ENCODE assay signal across 15 cellular contexts in the genomic region with DNA sequence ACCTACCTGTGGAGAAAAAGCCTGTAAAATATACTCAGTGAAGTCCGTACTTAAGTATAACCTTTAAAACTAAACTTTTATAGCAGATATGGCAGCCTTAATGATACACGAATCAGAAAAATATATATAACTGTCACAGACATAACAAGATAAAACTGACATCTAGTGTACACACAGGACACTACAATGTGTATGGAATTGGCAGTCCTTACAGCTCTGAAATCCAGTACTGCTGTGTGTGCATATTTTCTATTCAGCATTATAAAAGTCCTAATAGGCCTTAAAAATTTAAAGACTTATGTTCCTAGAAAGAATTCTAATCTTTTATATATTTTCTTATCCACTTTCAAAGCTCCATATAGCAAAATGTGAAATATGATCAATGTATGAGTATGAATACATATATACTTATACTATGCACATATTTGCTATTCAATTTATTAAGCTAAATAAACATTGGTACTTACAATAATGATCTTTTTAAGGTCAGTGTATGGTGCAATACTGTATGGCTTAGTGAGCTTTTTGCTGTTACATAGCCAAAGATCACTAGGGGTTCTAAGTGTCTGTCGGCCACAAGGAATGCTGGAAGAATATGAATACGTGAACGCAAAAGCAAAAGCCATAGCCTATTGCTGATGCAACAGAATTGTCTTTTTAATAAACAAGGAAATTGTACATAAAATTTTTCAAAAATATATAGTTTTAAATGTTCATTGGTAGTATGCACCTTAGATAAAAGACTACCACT.
"Had no signal": no experiment of that assay in that cellular context is flagged by ENCODE, and none has a peak within 500 bp of the region (broad histone marks: within the 10 kb centered on the region; RNA-seq: fewer than 3 reads in every experiment).

No MANE protein-coding gene starts in this region.

- H3K27me3 ChIP-seq: breast epithelium, left lung, pancreas, sigmoid colon had no signal

- H3K27ac ChIP-seq: breast epithelium, epithelial cell of prostate, left lung, pancreas, sigmoid colon had no signal

- H3K4me1 ChIP-seq: breast epithelium, left lung, pancreas, sigmoid colon had no signal

- H3K27ac Mint-ChIP-seq: activated naive CD8-positive, alpha-beta T cell treated with anti-CD3 and anti-CD28 coated beads, Interleukin-2, amount 10 ng/mL, durations not matched to agents 7 days and 5 days; activated T-helper 1 cell treated with anti-CD3 and anti-CD28 coated beads, Interleukin-12 subunit alpha, Interleukin-12 subunit beta, Interleukin-2, Interleukin-4 antibody, amounts not matched to agents 30 ng/mL and 10 ng/mL and 1 ng/mL, durations not matched to agents 14 hours and 24 hours and 36 hours; stimulated activated memory B cell treated with anti-CD40 and anti-IgM and Interleukin-4, amounts not matched to agents 10 μg/mL and 1 μg/mL and 100 μg/mL, for 72 hours had no signal

- DNase-seq: activated CD4-positive, alpha-beta T cell treated with anti-CD3 and anti-CD28 coated beads, Interleukin-2, amount 50 U/mL, for 1 hour; activated naive CD8-positive, alpha-beta T cell treated with anti-CD3 and anti-CD28 coated beads, Interleukin-2, amount 10 ng/mL, durations not matched to agents 7 days and 5 days; cerebellar nuclear complex; hippocampal formation; kidney; left lung; mammary epithelial cell; naive B cell; pancreas; sigmoid colon; stimulated activated CD4-positive, alpha-beta T cell treated with anti-CD3 and anti-CD28 coated beads, Interleukin-12 subunit alpha, Interleukin-12 subunit beta, amount 100 ng/mL, for 4 hours had no signal

- H3K9me3 Mint-ChIP-seq: activated naive CD8-positive, alpha-beta T cell treated with anti-CD3 and anti-CD28 coated beads, Interleukin-2, amount 10 ng/mL, durations not matched to agents 7 days and 5 days; activated T-helper 1 cell treated with anti-CD3 and anti-CD28 coated beads, Interleukin-12 subunit alpha, Interleukin-12 subunit beta, Interleukin-2, Interleukin-4 antibody, amounts not matched to agents 30 ng/mL and 10 ng/mL and 1 ng/mL, durations not matched to agents 14 hours and 24 hours and 36 hours; naive B cell; stimulated activated memory B cell treated with anti-CD40 and anti-IgM and Interleukin-4, amounts not matched to agents 10 μg/mL and 1 μg/mL and 100 μg/mL, for 72 hours had no signal

- H3K4me3 Mint-ChIP-seq: activated naive CD8-positive, alpha-beta T cell treated with anti-CD3 and anti-CD28 coated beads, Interleukin-2, amount 10 ng/mL, durations not matched to agents 7 days and 5 days; activated T-helper 1 cell treated with anti-CD3 and anti-CD28 coated beads, Interleukin-12 subunit alpha, Interleukin-12 subunit beta, Interleukin-2, Interleukin-4 antibody, amounts not matched to agents 30 ng/mL and 10 ng/mL and 1 ng/mL, durations not matched to agents 14 hours and 24 hours and 36 hours; naive B cell; stimulated activated memory B cell treated with anti-CD40 and anti-IgM and Interleukin-4, amounts not matched to agents 10 μg/mL and 1 μg/mL and 100 μg/mL, for 72 hours had no signal

- H3K27me3 Mint-ChIP-seq: activated naive CD8-positive, alpha-beta T cell treated with anti-CD3 and anti-CD28 coated beads, Interleukin-2, amount 10 ng/mL, durations not matched to agents 7 days and 5 days; naive B cell; stimulated activated memory B cell treated with anti-CD40 and anti-IgM and Interleukin-4, amounts not matched to agents 10 μg/mL and 1 μg/mL and 100 μg/mL, for 72 hours had no signal

- H3K4me3 ChIP-seq: breast epithelium, left lung, pancreas, sigmoid colon had no signal

- H3K36me3 ChIP-seq: breast epithelium had no signal

- H3K9me3 ChIP-seq: breast epithelium, left lung, pancreas, sigmoid colon had no signal
